Comparison of ENCODE assay signal across 8 cellular contexts in the genomic region with DNA sequence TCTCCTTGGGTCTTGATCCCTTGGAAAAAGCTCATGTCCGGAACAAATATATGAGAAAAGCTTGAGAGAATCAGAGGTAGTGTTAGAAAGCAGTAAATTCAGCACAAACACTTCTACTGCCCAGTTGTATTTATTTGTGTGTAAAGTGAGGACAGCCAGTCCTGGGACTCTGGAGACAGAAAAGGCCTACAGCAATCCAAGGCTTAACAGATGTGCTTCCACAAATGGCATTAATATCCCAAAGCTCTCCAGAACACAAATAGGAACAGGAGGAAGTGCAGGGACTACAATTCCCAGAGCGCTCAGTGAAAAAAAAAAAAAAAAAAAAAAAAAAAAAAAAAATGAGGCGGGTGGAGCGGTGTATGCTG. TPM values are rescaled to one million over a fixed set of nuclear protein-coding genes. Genes with fewer than 3 reads are reported as not detected.
DNase-seq lines count a peak whose midpoint lies in the region; ATAC-seq and TF ChIP-seq lines count a peak whose summit lies in the region.

No MANE protein-coding gene starts in this region.

- DNase-seq in breast epithelium (ENCODE audit: low spot score in 2 of 2) (no peak), prostate gland (ENCODE audit: low spot score) (no peak), GDM1 (lab: John Stamatoyannopoulos, UW) (no peak), NCI-H2196 (lab: John Stamatoyannopoulos, UW; ENCODE audit: unreplicated experiment) (no peak)

- H3K9me3 ChIP-seq in HUES64 (ENCODE audit: insufficient read depth, low read depth, low read length) (no peaks in the 10 kb centered on the region), breast epithelium (no peaks in the 10 kb centered on the region), prostate gland (no peaks in the 10 kb centered on the region)

- H3K9ac ChIP-seq in HUES64 (ENCODE audit: low read depth, low read length), result no peak overlapping the region

- 0% methylated on average over 3 of the region's 4 CpGs for WGBS in HUES64
- WGBS in prostate gland, result 10% methylated on average over 4 of the region's 4 CpGs

- ATAC-seq in GM18511 (IDR thresholded peaks at IDR 0.05; ENCODE audit: unreplicated experiment) (peak; percentile 0), HG03108 (IDR thresholded peaks at IDR 0.05; ENCODE audit: unreplicated experiment) (no peak), HG02852 (IDR thresholded peaks at IDR 0.05; ENCODE audit: unreplicated experiment) (no peak)

- H3K27me3 ChIP-seq in HUES64 (ENCODE audit: insufficient read depth, low read length), result no peaks in the 10 kb centered on the region
- H3K27me3 ChIP-seq in breast epithelium, result no peaks in the 10 kb centered on the region
- no peaks in the 10 kb centered on the region for H3K27me3 ChIP-seq in prostate gland (replicated peaks; ENCODE audit: insufficient read depth)

- no peak overlapping the region for H3K27ac ChIP-seq in HUES64 (ENCODE audit: low read depth, low read length)
- H3K27ac ChIP-seq in breast epithelium, result peak overlapping the region; percentile 29 to 40
- H3K27ac ChIP-seq in prostate gland, result peak overlapping the region; percentile 4 to 67

- H3K36me3 ChIP-seq in HUES64 (ENCODE audit: insufficient read depth, low read length) (peaks cover 50% of the 10 kb centered on the region), breast epithelium (no peaks in the 10 kb centered on the region), prostate gland (peaks cover 4 to 23% of the 10 kb centered on the region in 2 donors)

- no peak for TF ChIP-seq POLR2A in breast epithelium (IDR thresholded peaks at IDR 0.05)
- TF ChIP-seq POLR2A in prostate gland (IDR thresholded peaks at IDR 0.05), result no peak

- H3K4me1 ChIP-seq in HUES64 (ENCODE audit: insufficient read depth, low read length) (peaks cover 16% of the 10 kb centered on the region), breast epithelium (peaks cover 7 to 13% of the 10 kb centered on the region in 2 donors), prostate gland (replicated peaks) (peaks cover 18% of the 10 kb centered on the region)

- peak overlapping the region; percentile 18; the same call in 1 of the 2 replicates for H3K4me3 ChIP-seq in HUES64 (ENCODE audit: low read length)
- peak overlapping the region in 1 of 3 donors; percentile 100 for H3K4me3 ChIP-seq in breast epithelium
- no peak overlapping the region for H3K4me3 ChIP-seq in prostate gland

- TF ChIP-seq CTCF in breast epithelium (IDR thresholded peaks at IDR 0.05) (no peak), prostate gland (IDR thresholded peaks at IDR 0.05) (no peak)

- intact Hi-C loops in breast epithelium (cut with DNase I; ENCODE audit: low total_unique reads) (no loop called here), prostate gland (cut with DNase I) (loop anchor here (5.0 kb wide), 1 partner anchor 123 kb away; the partner anchor contains the start of gene PSMD2)

RNA-seq across cellular contexts. Expression of gene AP2M1, which starts 0.4 kb away (rescaled TPM):
- 359 TPM for polyA plus RNA-seq in HUES64 (2013, experiment 1 of 2)
- 332 TPM for polyA plus RNA-seq in HUES64 (2013, experiment 2 of 2)
- total RNA-seq in breast epithelium (100 to 1,000 TPM; 195 to 240 (median 204) TPM), prostate gland (100 to 1,000 TPM; 183 to 307 TPM)

RNA-seq across cellular contexts. Expression of gene ABCF3, which starts 11.7 kb away (rescaled TPM):
- polyA plus RNA-seq in HUES64 (2013, experiment 1 of 2), result 32.6 TPM
- 24.3 TPM for polyA plus RNA-seq in HUES64 (2013, experiment 2 of 2)
- total RNA-seq in breast epithelium, result 10 to 100 TPM; 59.4 to 77.4 (median 71.8) TPM
- 100 to 1,000 TPM in 1 of 2 donors, 10 to 100 TPM in 1; 62.9 to 103 TPM for total RNA-seq in prostate gland

RNA-seq across cellular contexts. Expression of gene DVL3, which starts 19.1 kb away (rescaled TPM):
- 36.7 TPM for polyA plus RNA-seq in HUES64 (2013, experiment 1 of 2)
- polyA plus RNA-seq in HUES64 (2013, experiment 2 of 2), result 39.5 TPM
- total RNA-seq in breast epithelium, result 10 to 100 TPM; 35.7 to 40.2 (median 36.1) TPM
- 10 to 100 TPM; 61.7 to 95.1 TPM for total RNA-seq in prostate gland

RNA-seq across cellular contexts. Expression of gene EIF2B5, which starts 39.1 kb away (rescaled TPM):
- 30.0 TPM for polyA plus RNA-seq in HUES64 (2013, experiment 1 of 2)
- 27.4 TPM for polyA plus RNA-seq in HUES64 (2013, experiment 2 of 2)
- total RNA-seq in breast epithelium, result 10 to 100 TPM; 37.3 to 62.3 (median 50.1) TPM
- 10 to 100 TPM; 54.9 to 61.5 TPM for total RNA-seq in prostate gland

RNA-seq across cellular contexts. Expression of gene VWA5B2, which starts 55.1 kb away (rescaled TPM):
- polyA plus RNA-seq in HUES64 (2013, experiment 1 of 2), result 0.25 TPM
- polyA plus RNA-seq in HUES64 (2013, experiment 2 of 2), result not detected
- under 1 TPM; 0.16 to 0.88 (median 0.33) TPM for total RNA-seq in breast epithelium
- total RNA-seq in prostate gland, result 1 to 10 TPM in 1 of 2 donors, under 1 TPM in 1; 0.46 to 7.8 TPM
